In genomic region chr14:58812050-58812690, GRCh38 we compare ENCODE assay signal across 12 cellular contexts.
DNase-seq lines count a peak whose midpoint lies in the region; ATAC-seq, FAIRE-seq and TF ChIP-seq lines count a peak whose summit lies in the region.
"Had no signal": no experiment of that assay in that cellular context is flagged by ENCODE, and none has a peak within 500 bp of the region (broad histone marks: within the 10 kb centered on the region; RNA-seq: fewer than 3 reads in every experiment).

No MANE protein-coding gene starts in this region.

- H3K36me3 ChIP-seq in tibial artery (no peaks in the 10 kb centered on the region), vagina (no peaks in the 10 kb centered on the region)

- ATAC-seq in GM18858 (IDR thresholded peaks at IDR 0.05; ENCODE audit: unreplicated experiment) (peak; percentile 65), GM21619 (IDR thresholded peaks at IDR 0.05; ENCODE audit: unreplicated experiment) (peak; percentile 93), HG03432 (IDR thresholded peaks at IDR 0.05; ENCODE audit: unreplicated experiment) (peak; percentile 84)

- H3K4me3 ChIP-seq in tibial artery (no peak overlapping the region), vagina (no peak overlapping the region)

- no peak for TF ChIP-seq POLR2A in vagina (IDR thresholded peaks at IDR 0.05)

- H3K9me3 ChIP-seq in tibial artery (no peaks in the 10 kb centered on the region), vagina (no peaks in the 10 kb centered on the region)

- intact Hi-C loops in tibial artery (cut with DNase I; ENCODE audit: low total_unique reads) (no loop called here), vagina (cut with DNase I) (no loop called here)

- TF ChIP-seq CTCF in tibial artery (IDR thresholded peaks at IDR 0.05) (no peak), D721Med (IDR thresholded peaks at IDR 0.05; ENCODE audit: insufficient read depth, missing control alignments) (no peak), vagina (IDR thresholded peaks at IDR 0.05) (no peak)

- H3K4me1 ChIP-seq in tibial artery (peaks cover 0 to 16% (median 0%) of the 10 kb centered on the region in 4 donors), vagina (peaks cover 14% of the 10 kb centered on the region)

- FAIRE-seq in D721Med (lab: Jason Lieb, UNC): no peak
- FAIRE-seq: endometrium had no signal

- H3K27me3 ChIP-seq in tibial artery (no peaks in the 10 kb centered on the region), vagina (no peaks in the 10 kb centered on the region)

- H3K27ac ChIP-seq in tibial artery (no peak overlapping the region), vagina (no peak overlapping the region)

- peak; percentile 37 for DNase-seq in kidney tubule cell (ENCODE audit: low spot score)
- DNase-seq in tibial artery: no peak
- no peak for DNase-seq in HCEC 1CT
- no peak for DNase-seq in D721Med (ENCODE audit: insufficient read length, low spot score)
- DNase-seq in vagina (ENCODE audit: extremely low spot score in 2 of 2): no peak
- DNase-seq: activated CD4-positive, alpha-beta T cell treated with anti-CD3 and anti-CD28 coated beads, Interleukin-2, amount 50 U/mL, for 1 hour; activated naive CD8-positive, alpha-beta T cell treated with anti-CD3 and anti-CD28 coated beads, Interleukin-2, amount 10 ng/mL, durations not matched to agents 7 days and 5 days; stimulated activated naive CD4-positive, alpha-beta T cell treated with Interleukin-2 at 50 U/mL for 16 hours had no signal
